In genomic region chr2:179422037-179422643, GRCh38 we compare ENCODE assay signal across 8 cellular contexts.
A peak's percentile ranks its signal among the peaks of the same experiment; 100 is the strongest.
DNase-seq lines count a peak whose midpoint lies in the region; ATAC-seq and TF ChIP-seq lines count a peak whose summit lies in the region.

No MANE protein-coding gene starts in this region.

- H2BK120ac ChIP-seq in IMR-90 (ENCODE audit: low read depth, low read length) = no peak overlapping the region

- no peak overlapping the region for H2AFZ ChIP-seq in IMR-90 (replicated peaks; ENCODE audit: low read length, poor library complexity)

- no peaks in the 10 kb centered on the region for H3K9me3 Mint-ChIP-seq in T-helper 2 cell treated with Interferon-gamma antibody and Interleukin-4, amounts not matched to agents 5 μg/mL and 100 μg/mL, for 36 hours

- no peak overlapping the region for H3K56ac ChIP-seq in IMR-90 (ENCODE audit: extremely low read depth, insufficient read depth, low read length)

- H4K8ac ChIP-seq in IMR-90 (ENCODE audit: low read depth in 2 of 2, low read length in 2 of 2) = no peak overlapping the region

- H3K4me1 Mint-ChIP-seq in T-helper 2 cell treated with Interferon-gamma antibody and Interleukin-4, amounts not matched to agents 5 μg/mL and 100 μg/mL, for 36 hours (ENCODE audit: low read depth) = no peaks in the 10 kb centered on the region

- no peak overlapping the region for H3K4me3 Mint-ChIP-seq in T-helper 2 cell treated with Interferon-gamma antibody and Interleukin-4, amounts not matched to agents 5 μg/mL and 100 μg/mL, for 36 hours

- no peaks in the 10 kb centered on the region for H4K20me1 ChIP-seq in IMR-90 (ENCODE audit: insufficient read depth, low read length)

- ATAC-seq in GM21717 (IDR thresholded peaks at IDR 0.05; ENCODE audit: unreplicated experiment) (peak; percentile 86), IMR-90 (ENCODE audit: low read depth) (peak; percentile 89)

- H3K4ac ChIP-seq in IMR-90 (ENCODE audit: low read depth, low read length) = no peak overlapping the region

- POLR2A ChIA-PET in IMR-90 (lab: Charles Lee; ENCODE audit: unreplicated experiment) = no interaction called here

- no peak for TF ChIP-seq POLR2A in IMR-90 (IDR thresholded peaks at IDR 0.05; ENCODE audit: low read depth, low read length)
- no peak for TF ChIP-seq POLR2A in Peyer's patch (IDR thresholded peaks at IDR 0.05)

- no peak overlapping the region for H2BK5ac ChIP-seq in IMR-90 (ENCODE audit: low read depth, low read length, poor library complexity, severe bottlenecking)

- no peak overlapping the region for H3K14ac ChIP-seq in IMR-90 (replicated peaks; ENCODE audit: low read depth, low read length)

- no peak overlapping the region for H3K4me2 ChIP-seq in IMR-90 (ENCODE audit: low read depth, low read length)

- H3K9me3 ChIP-seq in IMR-90 (ENCODE audit: control insufficient read depth, insufficient read depth, low read length) (no peaks in the 10 kb centered on the region), Peyer's patch (no peaks in the 10 kb centered on the region), ascending aorta (no peaks in the 10 kb centered on the region)

- no TSS peak for BruUV-seq in IMR-90 (replicated peaks; lab: Mats Ljungman, UMichigan)

- no peak overlapping the region for H3K18ac ChIP-seq in IMR-90 (ENCODE audit: low read depth, low read length)

- H4K5ac ChIP-seq in IMR-90 (ENCODE audit: low read depth, low read length) = no peak overlapping the region

- CTCF ChIA-PET in IMR-90 (lab: Yijun Ruan, JAX) = interaction anchor here (0.6 to 1.8 kb wide), 9 partner anchors 10 to 566 kb away, joined by 3 to 8 read pairs (median 3); no protein-coding TSS in a partner anchor

- no peak overlapping the region for H2BK20ac ChIP-seq in IMR-90 (ENCODE audit: low read depth, low read length)

- H3K27me3 ChIP-seq in IMR-90 (ENCODE audit: control insufficient read depth, insufficient read depth, low read length) = no peaks in the 10 kb centered on the region
- H3K27me3 ChIP-seq in Peyer's patch = no peaks in the 10 kb centered on the region
- no peaks in the 10 kb centered on the region for H3K27me3 ChIP-seq in ascending aorta

- H3K4me1 ChIP-seq in IMR-90 (ENCODE audit: control insufficient read depth, insufficient read depth, low read length) (no peaks in the 10 kb centered on the region), Peyer's patch (no peaks in the 10 kb centered on the region), ascending aorta (no peaks in the 10 kb centered on the region)

- DNase-seq in GM04504 (ENCODE audit: low read depth) (peak; percentile 36), IMR-90 (peak; percentile 77), Peyer's patch (peak; percentile 40 to 85 (median 66)), ascending aorta (ENCODE audit: low spot score in 2 of 2) (peak in 1 of 2 donors; percentile 81), iPS-NIHi11 (ENCODE audit: low spot score) (peak; percentile 51)
- peak in 3 of 4 experiments; percentile 5 to 36 (median 15) for DNase-seq in stimulated activated CD4-positive, alpha-beta T cell treated with anti-CD3 and anti-CD28 coated beads, Interleukin-1b, Interleukin-23, amount 100 ng/mL, for 24 hours (ENCODE audit: low read depth in 4 of 4, low spot score in 1 of 4)
- no peak for DNase-seq in T-helper 2 cell treated with Interferon-gamma antibody and Interleukin-4, amounts not matched to agents 5 μg/mL and 100 μg/mL, for 36 hours (ENCODE audit: low spot score)

- H3K27ac Mint-ChIP-seq in T-helper 2 cell treated with Interferon-gamma antibody and Interleukin-4, amounts not matched to agents 5 μg/mL and 100 μg/mL, for 36 hours = no peak overlapping the region

- no peaks in the 10 kb centered on the region for H3K79me1 ChIP-seq in IMR-90 (ENCODE audit: low read depth in 1 of 2, low read length in 2 of 2)

- no peak overlapping the region for H3K4me3 ChIP-seq in IMR-90 (ENCODE audit: insufficient read depth, low read depth, low read length)
- no peak overlapping the region for H3K4me3 ChIP-seq in Peyer's patch
- no peak overlapping the region for H3K4me3 ChIP-seq in ascending aorta

- no peaks in the 10 kb centered on the region for H3K9me1 ChIP-seq in IMR-90 (ENCODE audit: insufficient read depth, low read length)

- peaks cover 37% of the 10 kb centered on the region for H3K27me3 Mint-ChIP-seq in T-helper 2 cell treated with Interferon-gamma antibody and Interleukin-4, amounts not matched to agents 5 μg/mL and 100 μg/mL, for 36 hours (ENCODE audit: low read depth)

- no peak overlapping the region for H3K23ac ChIP-seq in IMR-90 (ENCODE audit: low read depth, low read length)

- no CpG with 5 or more reads among the region's 5 CpGs for WGBS in IMR-90 (ENCODE audit: extremely low coverage in 2 of 2, insufficient read length in 1 of 2), 2 experiments

- H3K27ac ChIP-seq in IMR-90 (ENCODE audit: insufficient read depth, low read length) (no peak overlapping the region), Peyer's patch (no peak overlapping the region), ascending aorta (no peak overlapping the region)

- H3K36me3 ChIP-seq in IMR-90 (ENCODE audit: control insufficient read depth, insufficient read depth, low read length) (no peaks in the 10 kb centered on the region), Peyer's patch (no peaks in the 10 kb centered on the region), ascending aorta (no peaks in the 10 kb centered on the region)

- intact Hi-C loops in IMR-90 (cut with micrococcal nuclease) = loop anchor here (1.0 to 10.0 kb wide), 3 partner anchors 329 to 655 kb away; no protein-coding TSS in a partner anchor
- intact Hi-C loops in ascending aorta (cut with DNase I) = loop anchor here (2.0 to 5.0 kb wide), 2 partner anchors 205 to 329 kb away; no protein-coding TSS in a partner anchor

- peak; percentile 93 for TF ChIP-seq RAD21 in IMR-90 (IDR thresholded peaks at IDR 0.05; ENCODE audit: low read length)

- TF ChIP-seq CTCF in IMR-90 (conservative IDR thresholded peaks at IDR 0.05; ENCODE audit: low read depth, low read length) (peak; percentile 89), Peyer's patch (IDR thresholded peaks at IDR 0.05) (peak in 5 of 6 experiments; percentile 20 to 73 (median 65)), ascending aorta (IDR thresholded peaks at IDR 0.05) (peak; percentile 45 to 70 (median 66))

- H3K9ac ChIP-seq in IMR-90 (ENCODE audit: low read depth, low read length) = no peak overlapping the region

- dilution Hi-C loops in IMR-90 (cut with HindIII; ENCODE audit: low sequenced_read_pairs, unreplicated experiment) = no loop called here

- in situ Hi-C loops in IMR-90 (cut with MboI; ENCODE audit: low sequenced_read_pairs) = loop anchor here (5.0 to 25.0 kb wide), 2 partner anchors 330 to 640 kb away; no protein-coding TSS in a partner anchor

- H3K36me3 Mint-ChIP-seq in T-helper 2 cell treated with Interferon-gamma antibody and Interleukin-4, amounts not matched to agents 5 μg/mL and 100 μg/mL, for 36 hours (ENCODE audit: low read depth) = no peaks in the 10 kb centered on the region

- no peak overlapping the region for H2AK5ac ChIP-seq in IMR-90 (ENCODE audit: low read depth, low read length)

- H4K91ac ChIP-seq in IMR-90 (ENCODE audit: insufficient read depth, low read depth, low read length) = no peak overlapping the region

- no peak overlapping the region for H2BK15ac ChIP-seq in IMR-90 (ENCODE audit: low read depth, low read length)

- no peak overlapping the region for H2AK9ac ChIP-seq in IMR-90 (replicated peaks; ENCODE audit: low read depth, low read length, poor library complexity)

TF ChIP-seq in IMR-90, 13 proteins besides CTCF, POLR2A, EP300 and RAD21:
- TF ChIP-seq SMC3 (IDR thresholded peaks at IDR 0.05; ENCODE audit: low read depth, low read length) = peak; percentile 96
- TF ChIP-seq NFE2L2 (IDR thresholded peaks at IDR 0.05; ENCODE audit: low read depth, low read length) = no peak
- TF ChIP-seq RCOR1 (IDR thresholded peaks at IDR 0.05; ENCODE audit: insufficient replicate concordance, low read length) = no peak
- no peak for TF ChIP-seq MAFK (IDR thresholded peaks at IDR 0.05; ENCODE audit: low read depth, low read length)
- TF ChIP-seq RFX5 (IDR thresholded peaks at IDR 0.05; ENCODE audit: low read depth, low read length) = no peak
TF ChIP-seq in IMR-90: peak in this region for 1.
